8 cellular contexts compared by ENCODE assay signal in genomic region chr1:201149400-201149799, GRCh38. TPM values are rescaled to one million over a fixed set of nuclear protein-coding genes. Genes with fewer than 3 reads are reported as not detected.
DNase-seq lines count a peak whose midpoint lies in the region; ATAC-seq, FAIRE-seq and TF ChIP-seq lines count a peak whose summit lies in the region.

No MANE protein-coding gene starts in this region.

- H3K27me3 ChIP-seq in left ventricle myocardium inferior (ENCODE audit: low read depth) (no peaks in the 10 kb centered on the region), heart left ventricle (no peaks in the 10 kb centered on the region), pancreas (no peaks in the 10 kb centered on the region)

- TF ChIP-seq POLR2A in heart left ventricle (IDR thresholded peaks at IDR 0.05) = no peak

- peaks cover 54% of the 10 kb centered on the region for H3K36me3 ChIP-seq in left ventricle myocardium inferior
- H3K36me3 ChIP-seq in heart left ventricle = peaks cover 0 to 74% (median 63%) of the 10 kb centered on the region in 9 donors
- H3K36me3 ChIP-seq in pancreas = peaks cover 0 to 29% (median 7%) of the 10 kb centered on the region in 3 donors

- no peak overlapping the region for H3K4me3 ChIP-seq in left ventricle myocardium inferior
- no peak overlapping the region for H3K4me3 ChIP-seq in heart left ventricle
- H3K4me3 ChIP-seq in cardiac fibroblast (replicated peaks in 1 of 2; ENCODE audit: low read depth in 2 of 2, low read length in 2 of 2) = no peak overlapping the region
- H3K4me3 ChIP-seq in pancreas = no peak overlapping the region

- FAIRE-seq in pancreas (lab: Jason Lieb, UNC) = no peak

- peak; percentile 40 for TF ChIP-seq CTCF in left ventricle myocardium inferior (IDR thresholded peaks at IDR 0.05; ENCODE audit: borderline replicate concordance)
- TF ChIP-seq CTCF in heart left ventricle (IDR thresholded peaks at IDR 0.05) = peak in 6 of 12 donors; percentile 14 to 42 (median 21)
- peak; percentile 27 for TF ChIP-seq CTCF in cardiac fibroblast (IDR thresholded peaks at IDR 0.05; ENCODE audit: low read depth, low read length)
- peak in 3 of 4 donors; percentile 10 to 37 (median 36) for TF ChIP-seq CTCF in pancreas (IDR thresholded peaks at IDR 0.05)

- intact Hi-C loops in left ventricle myocardium inferior (cut with micrococcal nuclease) (no loop called here), heart left ventricle (cut with DNase I) (no loop called here), pancreas (cut with DNase I) (loop anchor here in 1 of 3 donors (5.0 kb wide), 2 partner anchors 33 to 68 kb away; no protein-coding TSS in a partner anchor)

- H3K4me1 ChIP-seq in left ventricle myocardium inferior (peaks cover 17% of the 10 kb centered on the region), heart left ventricle (peaks cover 0 to 14% (median 9%) of the 10 kb centered on the region in 12 donors), pancreas (peaks cover 0 to 8% (median 7%) of the 10 kb centered on the region in 3 donors)

- 77 to 89% (median 88%) methylated on average over 4 of the region's 4 CpGs for WGBS in heart left ventricle, 4 donors
- 49 to 62% methylated on average over 4 of the region's 4 CpGs for whole genome bisulfite sequencing in pancreas, 2 donors

- no peak for ATAC-seq in heart left ventricle
- peak in 2 of 4 donors; percentile 23 to 32 for ATAC-seq in pancreas
- no peak for ATAC-seq in HG02759 (IDR thresholded peaks at IDR 0.05; ENCODE audit: unreplicated experiment)
- no peak for ATAC-seq in GM19035 (IDR thresholded peaks at IDR 0.05; ENCODE audit: unreplicated experiment)

- no peak overlapping the region for H3K27ac ChIP-seq in left ventricle myocardium inferior (replicated peaks)
- no peak overlapping the region for H3K27ac ChIP-seq in heart left ventricle
- no peak overlapping the region for H3K27ac ChIP-seq in pancreas

- no peaks in the 10 kb centered on the region for H3K9me3 ChIP-seq in left ventricle myocardium inferior (replicated peaks)
- no peaks in the 10 kb centered on the region for H3K9me3 ChIP-seq in heart left ventricle
- no peaks in the 10 kb centered on the region for H3K9me3 ChIP-seq in pancreas

- no peak for DNase-seq in left ventricle myocardium inferior
- DNase-seq in heart left ventricle = no peak
- peak; percentile 55 for DNase-seq in NCI-H2196 (lab: John Stamatoyannopoulos, UW; ENCODE audit: unreplicated experiment)
- DNase-seq in cardiac fibroblast (ENCODE audit: low read depth in 2 of 2) = peak; percentile 52 to 53
- no peak for DNase-seq in pancreas
- DNase-seq in DMS114 treated with DMSO at 0.1 percent for 48 hours (lab: John Stamatoyannopoulos, UW; ENCODE audit: unreplicated experiment) = no peak

RNA-seq across cellular contexts. Expression of gene TMEM9, which starts 4.9 kb away (rescaled TPM):
- total RNA-seq in left ventricle myocardium inferior (25.3 TPM), heart left ventricle (10 to 100 TPM; 22.6 to 35.9 (median 29.3) TPM), pancreas (10 to 100 TPM; 21.3 to 42.9 (median 34.9) TPM)
- polyA plus RNA-seq in heart left ventricle (10 to 100 TPM; 22.4 to 42.9 TPM), pancreas (10 to 100 TPM; 52.2 to 87.7 TPM)

RNA-seq across cellular contexts. Expression of gene ASCL5, which starts 22.4 kb away (rescaled TPM):
- not detected for total RNA-seq in left ventricle myocardium inferior
- total RNA-seq in heart left ventricle = not detected
- polyA plus RNA-seq in heart left ventricle = not detected
- total RNA-seq in pancreas = 1 to 10 TPM in 5 of 6 donors, under 1 TPM in 1; 0.61 to 1.6 (median 1.4) TPM
- under 1 TPM; 0.16 to 0.72 TPM for polyA plus RNA-seq in pancreas

RNA-seq across cellular contexts. Expression of gene CACNA1S, which starts 37.2 kb away (rescaled TPM):
- total RNA-seq in left ventricle myocardium inferior (not detected), heart left ventricle (not detected), pancreas (not detected)
- polyA plus RNA-seq in heart left ventricle (not detected), pancreas (under 1 TPM in 1 of 2 donors, not detected in 1; under 0.01 TPM)

RNA-seq across cellular contexts. Expression of gene IGFN1, which starts 41.2 kb away (rescaled TPM):
- total RNA-seq in left ventricle myocardium inferior (not detected), heart left ventricle (under 1 TPM in 1 of 9 donors, not detected in 8; 0.04 TPM), pancreas (10 to 100 TPM in 3 of 6 donors, 1 to 10 TPM in 3; 4.1 to 35.1 (median 10.0) TPM)
- polyA plus RNA-seq in heart left ventricle (under 1 TPM in 1 of 2 donors, not detected in 1; 0.03 TPM), pancreas (10 to 100 TPM; 37.8 to 48.4 TPM)

Comparison
In these comparisons a context has a peak if more than half of its experiments do, and no peak if none do; other contexts are left out.
1. DNase-seq: peak in NCI-H2196 (single experiment) and cardiac fibroblast (2 of 2); none in left ventricle myocardium inferior (single experiment), heart left ventricle (0 of 5), pancreas (0 of 6) and DMS114 treated with DMSO at 0.1 percent for 48 hours (single experiment).